In genomic region chr10:7513455-7513854, GRCh38 we compare ENCODE assay signal across 22 cellular contexts.
"Had no signal": no experiment of that assay in that cellular context is flagged by ENCODE, and none has a peak within 500 bp of the region (broad histone marks: within the 10 kb centered on the region; RNA-seq: fewer than 3 reads in every experiment).

No MANE protein-coding gene starts in this region.

- H3K27me3 ChIP-seq: body of pancreas, left lung, ovary, right lobe of liver, uterus had no signal

- H3K4me3 Mint-ChIP-seq: activated CD4-positive, alpha-beta memory T cell treated with anti-CD3 and anti-CD28 coated beads, Interleukin-2, amount 10 ng/mL, durations not matched to agents 7 days and 5 days; activated CD8-positive, alpha-beta memory T cell treated with anti-CD3 and anti-CD28 coated beads, Interleukin-2, amount 10 ng/mL, durations not matched to agents 7 days and 5 days; activated naive CD8-positive, alpha-beta T cell treated with anti-CD3 and anti-CD28 coated beads, Interleukin-2, amount 10 ng/mL, durations not matched to agents 7 days and 5 days; T-helper 2 cell treated with Interferon-gamma antibody and Interleukin-4, amounts not matched to agents 5 μg/mL and 100 μg/mL, for 36 hours had no signal

- H3K27ac Mint-ChIP-seq: activated CD4-positive, alpha-beta memory T cell treated with anti-CD3 and anti-CD28 coated beads, Interleukin-2, amount 10 ng/mL, durations not matched to agents 7 days and 5 days; activated CD8-positive, alpha-beta memory T cell treated with anti-CD3 and anti-CD28 coated beads, Interleukin-2, amount 10 ng/mL, durations not matched to agents 7 days and 5 days; activated naive CD8-positive, alpha-beta T cell treated with anti-CD3 and anti-CD28 coated beads, Interleukin-2, amount 10 ng/mL, durations not matched to agents 7 days and 5 days; T-helper 2 cell treated with Interferon-gamma antibody and Interleukin-4, amounts not matched to agents 5 μg/mL and 100 μg/mL, for 36 hours had no signal

- H3K27me3 Mint-ChIP-seq: activated naive CD8-positive, alpha-beta T cell treated with anti-CD3 and anti-CD28 coated beads, Interleukin-2, amount 10 ng/mL, durations not matched to agents 7 days and 5 days; stimulated activated naive CD8-positive, alpha-beta T cell treated with anti-CD3 and anti-CD28 coated beads, Interleukin-15, amount 100 ng/mL, for 72 hours had no signal

- H3K4me3 ChIP-seq: body of pancreas, left lung, ovary, right lobe of liver, suprapubic skin, transverse colon, uterus had no signal

- H3K9me3 ChIP-seq: body of pancreas, left lung, ovary, right lobe of liver, suprapubic skin, transverse colon, uterus had no signal

- ATAC-seq: activated CD8-positive, alpha-beta memory T cell treated with anti-CD3 and anti-CD28 coated beads, Interleukin-2, amount 10 ng/mL, durations not matched to agents 7 days and 5 days; body of pancreas; left lung; stimulated activated naive CD8-positive, alpha-beta T cell treated with anti-CD3 and anti-CD28 coated beads, Interleukin-15, amount 100 ng/mL, for 72 hours had no signal

- H3K27ac ChIP-seq: body of pancreas, left lung, ovary, right lobe of liver, suprapubic skin, transverse colon, uterus had no signal

- H3K4me1 ChIP-seq: body of pancreas, left lung, right lobe of liver, suprapubic skin, transverse colon, uterus had no signal

- DNase-seq: activated CD4-positive, alpha-beta memory T cell treated with anti-CD3 and anti-CD28 coated beads, Interleukin-2, amount 10 ng/mL, durations not matched to agents 7 days and 5 days; activated CD4-positive, alpha-beta T cell treated with anti-CD3 and anti-CD28 coated beads for 48 hours; activated CD4-positive, CD25-positive, alpha-beta regulatory T cell; activated CD8-positive, alpha-beta memory T cell treated with anti-CD3 and anti-CD28 coated beads, Interleukin-2, amount 10 ng/mL, durations not matched to agents 7 days and 5 days; activated naive CD8-positive, alpha-beta T cell treated with anti-CD3 and anti-CD28 coated beads, Interleukin-2, amount 10 ng/mL, durations not matched to agents 7 days and 5 days; body of pancreas; erythroblast; foreskin melanocyte; glutamatergic neuron; hypothalamus; kidney; left lung; midbrain; ovary; right lobe of liver; small intestine; stimulated activated CD4-positive, alpha-beta T cell treated with anti-CD3 and anti-CD28 coated beads, Interleukin-4, amount 100 ng/mL, for 1 hour; stimulated activated naive CD8-positive, alpha-beta T cell treated with anti-CD3 and anti-CD28 coated beads, Interleukin-15, amount 100 ng/mL, for 72 hours; transverse colon; uterus had no signal

- H3K36me3 ChIP-seq: left lung, ovary, right lobe of liver, suprapubic skin, transverse colon, uterus had no signal
